19 cellular contexts compared by ENCODE assay signal in the genomic region with DNA sequence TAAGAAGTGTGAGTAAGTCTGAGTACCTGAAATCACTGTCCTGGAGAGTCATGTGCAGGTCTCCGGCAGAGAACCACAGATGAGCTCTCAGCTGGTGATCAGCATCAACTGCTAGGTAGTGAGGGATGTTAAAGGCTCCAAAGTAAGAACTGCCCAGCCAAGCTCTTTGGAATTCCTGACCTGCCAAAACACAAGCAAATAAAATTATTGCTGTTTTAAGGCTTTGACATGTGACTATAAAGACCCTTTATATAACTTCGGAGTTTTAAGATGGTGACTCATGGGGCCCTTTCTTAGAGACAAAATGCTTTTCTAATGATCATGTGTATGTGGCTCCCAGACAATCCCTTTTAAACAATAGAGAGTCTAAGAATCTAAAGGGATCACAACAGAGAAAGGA.
"Had no signal": no experiment of that assay in that cellular context is flagged by ENCODE, and none has a peak within 500 bp of the region (broad histone marks: within the 10 kb centered on the region; RNA-seq: fewer than 3 reads in every experiment).

No MANE protein-coding gene starts in this region.

- H3K36me3 ChIP-seq: colonic mucosa, gastroesophageal sphincter, heart right ventricle, left ventricle myocardium inferior, right lobe of liver, upper lobe of left lung had no signal

- H3K27me3 ChIP-seq: colonic mucosa, gastroesophageal sphincter, heart right ventricle, right lobe of liver, testis, upper lobe of left lung had no signal

- DNase-seq: activated CD4-positive, alpha-beta T cell treated with anti-CD3 and anti-CD28 coated beads, Interleukin-2, amount 50 U/mL, for 1 hour; activated CD4-positive, CD25-positive, alpha-beta regulatory T cell treated with anti-CD3 and anti-CD28 coated beads, Interleukin-2, amount 50 U/mL, for 72 hours; activated CD8-positive, alpha-beta memory T cell treated with anti-CD3 and anti-CD28 coated beads, Interleukin-2, amount 50 U/mL, for 4 hours; activated naive CD4-positive, alpha-beta T cell treated with anti-CD3 and anti-CD28 coated beads for 36 hours; activated T-cell treated with anti-CD3 and anti-CD28 coated beads, Interleukin-2, amount 50 U/mL, for 4 hours; colonic mucosa; erythroblast; heart right ventricle; kidney glomerular epithelial cell; left ventricle myocardium inferior; psoas muscle; right lobe of liver; stimulated activated CD4-positive, alpha-beta T cell treated with anti-CD3 and anti-CD28 coated beads, Interleukin-4, amount 100 ng/mL, for 4 hours; T1000; testis; upper lobe of left lung had no signal

- ATAC-seq: activated T-cell treated with anti-CD3 and anti-CD28 coated beads, Interleukin-2, amount 50 U/mL, for 4 hours; gastroesophageal sphincter; heart right ventricle; psoas muscle; right lobe of liver; stimulated activated memory B cell treated with anti-CD40 and anti-IgM and Interleukin-4, amounts not matched to agents 10 μg/mL and 1 μg/mL and 100 μg/mL, for 72 hours had no signal

- H3K27ac ChIP-seq: colonic mucosa, gastroesophageal sphincter, heart right ventricle, left ventricle myocardium inferior, psoas muscle, right lobe of liver, testis, upper lobe of left lung had no signal

- H3K4me1 ChIP-seq: colonic mucosa, gastroesophageal sphincter, heart right ventricle, left ventricle myocardium inferior, psoas muscle, right lobe of liver, testis, upper lobe of left lung had no signal

- H3K9me3 ChIP-seq: colonic mucosa, gastroesophageal sphincter, heart right ventricle, left ventricle myocardium inferior, psoas muscle, right lobe of liver, testis, upper lobe of left lung had no signal

- H3K4me3 ChIP-seq: colonic mucosa, gastroesophageal sphincter, heart right ventricle, left ventricle myocardium inferior, psoas muscle, right lobe of liver, smooth muscle cell, testis, upper lobe of left lung had no signal
